Comparison of ENCODE assay signal across 9 cellular contexts in the genomic region with DNA sequence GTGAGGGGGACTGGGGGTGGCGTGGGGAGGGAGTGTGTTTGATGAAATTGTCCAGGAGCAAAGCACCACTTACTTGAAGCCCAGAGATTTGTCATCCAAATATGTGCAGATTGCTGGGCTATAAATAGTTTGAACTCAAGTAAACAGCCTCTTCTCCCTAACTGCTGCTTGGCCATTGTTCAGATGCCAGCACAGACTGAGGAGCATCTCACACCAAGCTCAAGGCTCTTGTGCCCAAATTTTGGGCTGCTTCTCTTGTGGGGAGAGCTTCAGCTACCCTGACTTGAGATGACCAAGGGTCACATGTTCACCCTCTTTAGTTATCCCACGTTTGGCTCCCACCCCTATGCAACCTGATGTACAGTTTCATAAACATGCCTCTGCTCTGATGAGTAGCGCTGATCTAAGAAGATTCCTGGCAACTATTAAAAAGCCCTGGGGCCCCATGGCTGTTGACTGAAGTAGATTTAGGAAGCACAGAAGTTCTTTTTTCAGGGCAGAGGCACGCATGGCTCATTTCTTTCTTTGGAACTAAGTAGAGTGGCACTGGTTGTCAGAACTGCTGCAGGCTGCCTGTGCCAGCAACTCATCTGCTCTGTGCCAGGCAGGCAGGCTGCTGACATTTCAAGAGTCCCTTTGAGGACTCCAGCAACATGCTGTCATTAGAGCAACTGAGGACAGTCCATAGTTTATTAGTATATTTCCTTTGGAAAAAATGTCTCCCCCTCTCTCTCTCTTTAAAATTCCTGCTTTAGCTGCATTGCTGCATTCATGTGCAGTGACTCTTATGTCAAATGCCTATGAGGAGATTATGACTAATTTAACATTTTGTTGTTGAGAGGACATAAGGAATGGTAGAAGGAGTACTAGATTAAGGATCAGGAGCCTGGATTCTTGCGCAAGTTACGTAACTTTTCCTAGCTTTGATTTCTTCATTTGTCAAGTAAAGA. TPM values are rescaled to one million over a fixed set of nuclear protein-coding genes. Genes with fewer than 3 reads are reported as not detected.
DNase-seq lines count a peak whose midpoint lies in the region; ATAC-seq and TF ChIP-seq lines count a peak whose summit lies in the region.
"Had no signal": no experiment of that assay in that cellular context is flagged by ENCODE, and none has a peak within 500 bp of the region (broad histone marks: within the 10 kb centered on the region; RNA-seq: fewer than 3 reads in every experiment).

No MANE protein-coding gene starts in this region.

- H3K79me2 ChIP-seq in fibroblast of lung (ENCODE audit: control insufficient read depth, insufficient read depth, low read length), result no peaks in the 10 kb centered on the region

- H3K4me2 ChIP-seq in fibroblast of lung (ENCODE audit: extremely low read depth, insufficient read depth, low read length), result peak overlapping the region; percentile 73

- CTCF ChIA-PET in Panc1 (lab: Charles Lee), result interaction anchor here (0.5 kb wide), 1 partner anchor 28 kb away, joined by 6 read pairs; no protein-coding TSS in a partner anchor

- ATAC-seq in Panc1, result peak; percentile 84
- no peak for ATAC-seq in GM19455 (IDR thresholded peaks at IDR 0.05; ENCODE audit: unreplicated experiment)
- no peak for ATAC-seq in HG02623 (IDR thresholded peaks at IDR 0.05; ENCODE audit: unreplicated experiment)

- TF ChIP-seq CTCF in Panc1 (IDR thresholded peaks at IDR 0.05) (no peak), fibroblast of lung (conservative IDR thresholded peaks at IDR 0.05 in 1 of 2, IDR thresholded peaks at IDR 0.05 in 1 of 2; ENCODE audit: low read depth in 1 of 2, low read length in 2 of 2) (no peak)

- H3K9me3 ChIP-seq in Panc1 (ENCODE audit: control insufficient read depth, insufficient read depth, low read depth, low read length), result no peaks in the 10 kb centered on the region
- no peaks in the 10 kb centered on the region for H3K9me3 ChIP-seq in fibroblast of lung (ENCODE audit: control insufficient read depth, insufficient read depth, low read depth, low read length)

- no peaks in the 10 kb centered on the region for H3K27me3 ChIP-seq in Panc1 (ENCODE audit: control insufficient read depth, insufficient read depth, low read length)
- no peaks in the 10 kb centered on the region for H3K27me3 ChIP-seq in fibroblast of lung (ENCODE audit: control insufficient read depth, insufficient read depth, low read length)

- peak overlapping the region; percentile 89 for H3K27ac ChIP-seq in Panc1 (ENCODE audit: low read length)
- H3K27ac ChIP-seq in fibroblast of lung (ENCODE audit: insufficient read depth, low read length), result peak overlapping the region; percentile 97

- H3K4me1 ChIP-seq in Panc1 (ENCODE audit: control insufficient read depth, insufficient read depth, low read length), result peaks cover 51% of the 10 kb centered on the region
- H3K4me1 ChIP-seq in fibroblast of lung (ENCODE audit: control insufficient read depth, extremely low read depth, insufficient read depth, low read length), result peaks cover 13% of the 10 kb centered on the region

- H3K36me3 ChIP-seq in Panc1 (ENCODE audit: control insufficient read depth, insufficient read depth, low read length) (no peaks in the 10 kb centered on the region), fibroblast of lung (ENCODE audit: control insufficient read depth, insufficient read depth, low read length) (no peaks in the 10 kb centered on the region)

- no TSS peak for BruUV-seq in Panc1 (replicated peaks; lab: Mats Ljungman, UMichigan)

- H3K9ac ChIP-seq in fibroblast of lung (ENCODE audit: insufficient read depth, low read length), result peak overlapping the region; percentile 24

- in situ Hi-C loops in Panc1 (cut with HindIII; ENCODE audit: low pct_unique_long_range_greater_than_20kb, low sequenced_read_pairs), result no loop called here

- DNase-seq in AG20443 (ENCODE audit: low spot score) (peak; percentile 78), Panc1 (ENCODE audit: low read depth, low spot score) (peak; percentile 80), fibroblast of lung (ENCODE audit: low read depth in 2 of 2) (peak; percentile 84 to 94), nucleus accumbens (lab: John Stamatoyannopoulos, UW) (peak in 52 of 56 donors; percentile 3 to 73 (median 40)), NCI-H1092 treated with DMSO at 0.1 percent for 48 hours (lab: John Stamatoyannopoulos, UW) (no peak)
- DNase-seq in activated CD4-positive, alpha-beta T cell treated with anti-CD3 and anti-CD28 coated beads for 1 hour, result no peak
- DNase-seq: activated CD8-positive, alpha-beta memory T cell treated with anti-CD3 and anti-CD28 coated beads for 24 hours had no signal

- H3K4me3 ChIP-seq in Panc1 (ENCODE audit: low read depth in 2 of 2, low read length in 2 of 2), result peak overlapping the region in 1 of 2 experiments; percentile 34; a peak in 2 of 4 replicates
- H3K4me3 ChIP-seq in fibroblast of lung (replicated peaks in 1 of 4; ENCODE audit: control extremely low read depth in 1 of 4, insufficient read depth in 1 of 4, low read depth in 3 of 4, low read length in 4 of 4), result peak overlapping the region in 3 of 4 experiments; percentile 9 to 33 (median 16)

- H4K20me1 ChIP-seq in fibroblast of lung (ENCODE audit: control insufficient read depth, extremely low read depth, insufficient read depth, low read length), result no peaks in the 10 kb centered on the region

- no peak overlapping the region for H2AFZ ChIP-seq in fibroblast of lung (ENCODE audit: low read length)

- POLR2A ChIA-PET in Panc1 (lab: Charles Lee), result interaction anchor here (0.5 kb wide), 1 partner anchor 47 kb away, joined by 3 read pairs; no protein-coding TSS in a partner anchor

- intact Hi-C loops in Panc1 (cut with micrococcal nuclease; ENCODE audit: unreplicated experiment), result no loop called here

RNA-seq across cellular contexts. Expression of gene PKIG, which starts 9.6 kb away (rescaled TPM):
- total RNA-seq in Panc1 (2021; ENCODE audit: unreplicated experiment) (66.3 TPM), fibroblast of lung (140 and 234 TPM in 2 replicates)
- 91.5 TPM for polyA plus RNA-seq in Panc1 (2012; ENCODE audit: insufficient read length)
- 132 and 192 TPM in 2 replicates for polyA plus RNA-seq in fibroblast of lung
- 142 and 224 TPM in 2 replicates for polyA plus RNA-seq in fibroblast of lung (2012)
- polyA minus RNA-seq in fibroblast of lung (ENCODE audit: low replicate concordance), result 109 and 149 TPM in 2 replicates

RNA-seq across cellular contexts. Expression of gene SERINC3, which starts 51.0 kb away (rescaled TPM):
- total RNA-seq in Panc1 (2021; ENCODE audit: unreplicated experiment) (76.4 TPM), fibroblast of lung (107 and 120 TPM in 2 replicates)
- 90.5 TPM for polyA plus RNA-seq in Panc1 (2012; ENCODE audit: insufficient read length)
- polyA plus RNA-seq in fibroblast of lung, result 194 and 238 TPM in 2 replicates
- polyA plus RNA-seq in fibroblast of lung (2012), result 83.7 and 104 TPM in 2 replicates
- 240 and 260 TPM in 2 replicates for polyA minus RNA-seq in fibroblast of lung (ENCODE audit: low replicate concordance)

Comparison
In these comparisons a context has a peak if more than half of its experiments do, and no peak if none do; other contexts are left out.
1. DNase-seq: peak in AG20443 (single experiment), Panc1 (single experiment), fibroblast of lung (2 of 2) and nucleus accumbens (52 of 56); none in NCI-H1092 treated with DMSO at 0.1 percent for 48 hours (single experiment) and activated CD4-positive, alpha-beta T cell treated with anti-CD3 and anti-CD28 coated beads for 1 hour (single experiment).